3 cellular contexts compared by ENCODE assay signal in the genomic region with DNA sequence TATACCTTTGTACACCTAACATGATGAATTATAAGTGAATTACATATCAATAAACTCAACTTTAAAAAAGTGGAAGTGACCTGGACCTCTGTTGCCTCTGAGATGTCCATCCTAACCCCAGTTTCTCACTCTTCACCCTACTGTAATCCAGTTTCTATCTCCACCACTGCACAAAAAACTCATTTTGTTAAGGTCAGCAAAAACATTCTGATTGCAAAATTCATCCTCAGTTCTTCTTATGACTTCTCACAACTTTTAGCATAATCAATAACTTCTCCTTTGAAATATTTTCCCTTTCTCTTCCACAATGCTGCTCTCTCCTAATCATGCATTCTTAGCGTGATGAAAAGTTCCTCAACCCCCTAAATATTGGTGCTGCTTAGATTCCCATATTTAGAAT.
TF ChIP-seq lines count a peak whose summit lies in the region.

No MANE protein-coding gene starts in this region.

TF ChIP-seq in HepG2, 621 proteins besides CTCF, POLR2A, EP300 and RAD21:
- TF ChIP-seq, protein P1, sequence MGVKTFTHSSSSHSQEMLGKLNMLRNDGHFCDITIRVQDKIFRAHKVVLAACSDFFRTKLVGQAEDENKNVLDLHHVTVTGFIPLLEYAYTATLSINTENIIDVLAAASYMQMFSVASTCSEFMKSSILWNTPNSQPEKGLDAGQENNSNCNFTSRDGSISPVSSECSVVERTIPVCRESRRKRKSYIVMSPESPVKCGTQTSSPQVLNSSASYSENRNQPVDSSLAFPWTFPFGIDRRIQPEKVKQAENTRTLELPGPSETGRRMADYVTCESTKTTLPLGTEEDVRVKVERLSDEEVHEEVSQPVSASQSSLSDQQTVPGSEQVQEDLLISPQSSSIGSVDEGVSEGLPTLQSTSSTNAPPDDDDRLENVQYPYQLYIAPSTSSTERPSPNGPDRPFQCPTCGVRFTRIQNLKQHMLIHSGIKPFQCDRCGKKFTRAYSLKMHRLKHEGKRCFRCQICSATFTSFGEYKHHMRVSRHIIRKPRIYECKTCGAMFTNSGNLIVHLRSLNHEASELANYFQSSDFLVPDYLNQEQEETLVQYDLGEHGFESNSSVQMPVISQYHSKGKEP (CRISPR knock-in tag; IDR thresholded peaks at IDR 0.05) = no peak
- TF ChIP-seq MAFK (conservative IDR thresholded peaks at IDR 0.05 in 1 of 2, IDR thresholded peaks at IDR 0.05 in 1 of 2; ENCODE audit: low read length in 2 of 2) (peak; percentile 82 to 95), MAFF (IDR thresholded peaks at IDR 0.05; ENCODE audit: low read depth, low read length) (peak; percentile 91)

TF ChIP-seq in IMR-90, 13 proteins besides CTCF, POLR2A, EP300 and RAD21:
- TF ChIP-seq CHD1 (IDR thresholded peaks at IDR 0.05; ENCODE audit: low read depth, low read length) = no peak
- peak; percentile 92 for TF ChIP-seq MAFK (IDR thresholded peaks at IDR 0.05; ENCODE audit: low read depth, low read length)
- TF ChIP-seq, protein P2, sequence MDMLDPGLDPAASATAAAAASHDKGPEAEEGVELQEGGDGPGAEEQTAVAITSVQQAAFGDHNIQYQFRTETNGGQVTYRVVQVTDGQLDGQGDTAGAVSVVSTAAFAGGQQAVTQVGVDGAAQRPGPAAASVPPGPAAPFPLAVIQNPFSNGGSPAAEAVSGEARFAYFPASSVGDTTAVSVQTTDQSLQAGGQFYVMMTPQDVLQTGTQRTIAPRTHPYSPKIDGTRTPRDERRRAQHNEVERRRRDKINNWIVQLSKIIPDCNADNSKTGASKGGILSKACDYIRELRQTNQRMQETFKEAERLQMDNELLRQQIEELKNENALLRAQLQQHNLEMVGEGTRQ (IDR thresholded peaks at IDR 0.05; ENCODE audit: low read depth, low read length) = no peak
- no peak for TF ChIP-seq SMC3 (IDR thresholded peaks at IDR 0.05; ENCODE audit: low read depth, low read length)
- TF ChIP-seq RCOR1 (IDR thresholded peaks at IDR 0.05; ENCODE audit: insufficient replicate concordance, low read length) = no peak
- TF ChIP-seq BHLHE40 (IDR thresholded peaks at IDR 0.05; ENCODE audit: low read depth, low read length) = no peak

TF ChIP-seq in K562, 482 proteins besides CTCF, POLR2A, EP300 and RAD21:
- TF ChIP-seq MAFK (IDR thresholded peaks at IDR 0.05; ENCODE audit: low read length) (peak; percentile 69), KAT7 (CRISPR knock-in tag; IDR thresholded peaks at IDR 0.05; ENCODE audit: borderline replicate concordance) (no peak), SNIP1 (IDR thresholded peaks at IDR 0.05; ENCODE audit: low read depth) (no peak), ZFP36 (IDR thresholded peaks at IDR 0.05; ENCODE audit: low read depth, low read length, partially characterized antibody) (no peak), MAFG (tag; conservative IDR thresholded peaks at IDR 0.05) (peak; percentile 60; the same call in 1 of the 2 replicates), LCOR (CRISPR knock-in tag; IDR thresholded peaks at IDR 0.05) (no peak), PHF20 (IDR thresholded peaks at IDR 0.05; ENCODE audit: partially characterized antibody) (no peak), ZNF316 (IDR thresholded peaks at IDR 0.05) (peak; percentile 80), C11orf30 (IDR thresholded peaks at IDR 0.05; ENCODE audit: low read depth) (peak; percentile 43; the same call in 1 of the 2 replicates), MAFF (IDR thresholded peaks at IDR 0.05; ENCODE audit: low read length) (peak; percentile 55), TARDBP (IDR thresholded peaks at IDR 0.05) (no peak)
